7 cellular contexts compared by ENCODE assay signal in genomic region chr3:50121416-50122032, GRCh38. TPM values are rescaled to one million over a fixed set of nuclear protein-coding genes. Genes with fewer than 3 reads are reported as not detected.
DNase-seq lines count a peak whose midpoint lies in the region; ATAC-seq and TF ChIP-seq lines count a peak whose summit lies in the region.

No MANE protein-coding gene starts in this region.

- peaks cover 24% of the 10 kb centered on the region for H3K4me1 ChIP-seq in NT2/D1 (ENCODE audit: insufficient read depth, insufficient read length)
- H3K4me1 ChIP-seq in esophagus muscularis mucosa = peaks cover 27 to 40% (median 39%) of the 10 kb centered on the region in 4 donors

- H3K36me3 ChIP-seq in NT2/D1 (ENCODE audit: insufficient read depth, insufficient read length, low read length) (peaks cover 52% of the 10 kb centered on the region), esophagus muscularis mucosa (peaks cover 37 to 49% (median 47%) of the 10 kb centered on the region in 4 donors)

- intact Hi-C loops in esophagus muscularis mucosa (cut with DNase I) = loop anchor here (1.0 to 5.0 kb wide), 3 partner anchors 51 to 151 kb away; no protein-coding TSS in a partner anchor

- TF ChIP-seq CTCF in GM12872 (IDR thresholded peaks at IDR 0.05; ENCODE audit: insufficient read depth, low read depth, low read length) = peak; percentile 86
- peak; percentile 84 to 85 (median 85) for TF ChIP-seq CTCF in esophagus muscularis mucosa (IDR thresholded peaks at IDR 0.05)
- peak; percentile 85 to 92 (median 89) for TF ChIP-seq CTCF in nephron (IDR thresholded peaks at IDR 0.05; ENCODE audit: unreplicated experiment in 3 of 3)

- 24% methylated on average over 8 of the region's 11 CpGs for WGBS in esophagus muscularis mucosa

- DNase-seq in NT2/D1 (ENCODE audit: low read depth, low spot score) (peak; percentile 86), esophagus muscularis mucosa (ENCODE audit: extremely low spot score) (no peak)
- DNase-seq in activated CD8-positive, alpha-beta memory T cell treated with anti-CD3 and anti-CD28 coated beads, Interleukin-2, amount 50 U/mL, for 48 hours = peak; percentile 87
- peak; percentile 29 to 67 (median 54) for DNase-seq in stimulated activated naive CD4-positive, alpha-beta T cell (lab: John Stamatoyannopoulos, UW)

- no peaks in the 10 kb centered on the region for H3K27me3 Mint-ChIP-seq in nephron (ENCODE audit: low read depth)

- H3K27me3 ChIP-seq in NT2/D1 (ENCODE audit: insufficient read depth, insufficient read length) (no peaks in the 10 kb centered on the region), esophagus muscularis mucosa (peaks cover 0 to 8% (median 0%) of the 10 kb centered on the region in 4 donors)

- H3K4me1 Mint-ChIP-seq in nephron = peaks cover 47% of the 10 kb centered on the region

- H3K9me3 ChIP-seq in NT2/D1 (ENCODE audit: insufficient read depth, low read length) (no peaks in the 10 kb centered on the region), esophagus muscularis mucosa (no peaks in the 10 kb centered on the region)

- no peak overlapping the region for H3K27ac ChIP-seq in esophagus muscularis mucosa (replicated peaks in 1 of 4)

- H3K27ac Mint-ChIP-seq in nephron = peak overlapping the region; percentile 29 to 74 (median 57)

- peaks cover 34% of the 10 kb centered on the region for H3K36me3 Mint-ChIP-seq in nephron (ENCODE audit: low read depth)

- H3K4me3 ChIP-seq in NT2/D1 (ENCODE audit: insufficient read length, low read depth) (no peak overlapping the region), esophagus muscularis mucosa (no peak overlapping the region)

- ATAC-seq in HG03108 (IDR thresholded peaks at IDR 0.05; ENCODE audit: unreplicated experiment) = peak; percentile 69

- H3K4me3 Mint-ChIP-seq in nephron = no peak overlapping the region

- no peak overlapping the region for H3K9ac ChIP-seq in NT2/D1 (ENCODE audit: insufficient read length, low read depth)

- TF ChIP-seq POLR2A in esophagus muscularis mucosa (IDR thresholded peaks at IDR 0.05; ENCODE audit: low read depth) = no peak

- no peaks in the 10 kb centered on the region for H3K9me3 Mint-ChIP-seq in nephron

- no peak for TF ChIP-seq EP300 in esophagus muscularis mucosa (IDR thresholded peaks at IDR 0.05)

RNA-seq across cellular contexts. Expression of gene RBM5, which starts 32.8 kb away (rescaled TPM):
- 100 to 1,000 TPM in 2 of 4 donors, 10 to 100 TPM in 2; 78.0 to 161 (median 95.8) TPM for total RNA-seq in esophagus muscularis mucosa

RNA-seq across cellular contexts. Expression of gene SEMA3F, which starts 33.6 kb away (rescaled TPM):
- total RNA-seq in esophagus muscularis mucosa = 10 to 100 TPM; 11.9 to 46.5 (median 23.3) TPM
